ENCODE assay signal across 8 cellular contexts in genomic region chr2:241102239-241102803, GRCh38. TPM values are rescaled to one million over a fixed set of nuclear protein-coding genes. Genes with fewer than 3 reads are reported as not detected.
DNase-seq lines count a peak whose midpoint lies in the region; ATAC-seq and TF ChIP-seq lines count a peak whose summit lies in the region.

A gene with protein sequence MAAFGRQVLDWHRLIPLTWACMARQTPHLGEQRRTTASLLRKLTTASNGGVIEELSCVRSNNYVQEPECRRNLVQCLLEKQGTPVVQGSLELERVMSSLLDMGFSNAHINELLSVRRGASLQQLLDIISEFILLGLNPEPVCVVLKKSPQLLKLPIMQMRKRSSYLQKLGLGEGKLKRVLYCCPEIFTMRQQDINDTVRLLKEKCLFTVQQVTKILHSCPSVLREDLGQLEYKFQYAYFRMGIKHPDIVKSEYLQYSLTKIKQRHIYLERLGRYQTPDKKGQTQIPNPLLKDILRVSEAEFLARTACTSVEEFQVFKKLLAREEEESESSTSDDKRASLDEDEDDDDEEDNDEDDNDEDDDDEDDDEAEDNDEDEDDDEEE (minus strand): TSS chr2:241102287. CDS start chr2:241102273, 14 bp downstream.

- H3K4me3 ChIP-seq in coronary artery: peak within 1 kb of the TSS; percentile 92

- intact Hi-C loops in left colon (cut with DNase I, micrococcal nuclease): no loop called here

- H3K4me3 Mint-ChIP-seq in activated CD4-positive, alpha-beta T cell treated with anti-CD3 and anti-CD28 coated beads, Interleukin-2, amount 10 ng/mL, durations not matched to agents 7 days and 5 days: peak within 1 kb of the TSS; percentile 92

- peaks cover 28% of the 10 kb centered on the region for H3K36me3 Mint-ChIP-seq in activated CD4-positive, alpha-beta T cell treated with anti-CD3 and anti-CD28 coated beads, Interleukin-2, amount 10 ng/mL, durations not matched to agents 7 days and 5 days (ENCODE audit: low read depth)

- peak within 1 kb of the TSS; percentile 58 to 89 for H3K27ac ChIP-seq in coronary artery

- H3K27ac Mint-ChIP-seq in activated CD4-positive, alpha-beta T cell treated with anti-CD3 and anti-CD28 coated beads, Interleukin-2, amount 10 ng/mL, durations not matched to agents 7 days and 5 days: peak within 1 kb of the TSS; percentile 97

- no peaks in the 10 kb centered on the region for H3K27me3 Mint-ChIP-seq in activated CD4-positive, alpha-beta T cell treated with anti-CD3 and anti-CD28 coated beads, Interleukin-2, amount 10 ng/mL, durations not matched to agents 7 days and 5 days

- CTCF ChIA-PET in activated CD4-positive, alpha-beta T cell treated with anti-CD3 and anti-CD28 coated beads, Interleukin-2, amount 10 ng/mL, durations not matched to agents 7 days and 5 days (lab: Charles Lee): interaction anchor here (0.6 to 0.9 kb wide), 2 partner anchors 8 to 783 kb away, joined by 3 to 4 read pairs; no protein-coding TSS in a partner anchor

- no peak for TF ChIP-seq CTCF in coronary artery (IDR thresholded peaks at IDR 0.05)

- POLR2A ChIA-PET in activated CD4-positive, alpha-beta T cell treated with anti-CD3 and anti-CD28 coated beads, Interleukin-2, amount 10 ng/mL, durations not matched to agents 7 days and 5 days (lab: Charles Lee): interaction anchor here (0.6 to 0.8 kb wide), 2 partner anchors 47 to 538 kb away, joined by 3 read pairs; no protein-coding TSS in a partner anchor

- ATAC-seq in GM19043 (IDR thresholded peaks at IDR 0.05; ENCODE audit: low read depth, unreplicated experiment) (peak; percentile 84), HG03378 (IDR thresholded peaks at IDR 0.05; ENCODE audit: unreplicated experiment) (peak; percentile 61), left colon (peak; percentile 98)

- DNase-seq in Ammon's horn (ENCODE audit: low spot score) (peak; percentile 92), NCI-H460 (ENCODE audit: extremely low read depth, low read depth) (peak; percentile 80), coronary artery (ENCODE audit: low spot score) (peak; percentile 91), left colon (peak; percentile 86 to 93)
- peak; percentile 89 for DNase-seq in activated CD4-positive, alpha-beta T cell treated with anti-CD3 and anti-CD28 coated beads, Interleukin-2, amount 10 ng/mL, durations not matched to agents 7 days and 5 days
- peak; percentile 91 for DNase-seq in stimulated activated CD4-positive, alpha-beta T cell treated with anti-CD3 and anti-CD28 coated beads, Interleukin-1b, Interleukin-23, amount 100 ng/mL, for 48 hours

- H3K9me3 Mint-ChIP-seq in activated CD4-positive, alpha-beta T cell treated with anti-CD3 and anti-CD28 coated beads, Interleukin-2, amount 10 ng/mL, durations not matched to agents 7 days and 5 days: no peaks in the 10 kb centered on the region

- H3K4me1 Mint-ChIP-seq in activated CD4-positive, alpha-beta T cell treated with anti-CD3 and anti-CD28 coated beads, Interleukin-2, amount 10 ng/mL, durations not matched to agents 7 days and 5 days: peaks cover 47% of the 10 kb centered on the region

RNA-seq across cellular contexts. Expression of the gene that starts here (rescaled TPM):
- total RNA-seq in NCI-H460 (2014; rRNA removed; shearing (Covaris generic)): 20.2 and 36.9 TPM in 2 replicates
- polyA plus RNA-seq in NCI-H460 (2014; cell fraction: nucleus; rRNA removed): 94.1 and 121 TPM in 2 replicates
- 10 to 100 TPM; 38.0 to 41.0 TPM for total RNA-seq in activated CD4-positive, alpha-beta T cell treated with anti-CD3 and anti-CD28 coated beads, Interleukin-2, amount 10 ng/mL, durations not matched to agents 7 days and 5 days
- 10 to 100 TPM; 27.7 to 28.7 TPM for total RNA-seq in left colon

Comparison
In these comparisons a context has a peak if more than half of its experiments do, and no peak if none do; other contexts are left out.
1. Peak in every context shown above with its lines: DNase-seq, ATAC-seq, H3K4me3 ChIP-seq and H3K27ac ChIP-seq.